Comparison of ENCODE assay signal across 31 cellular contexts in the genomic region with DNA sequence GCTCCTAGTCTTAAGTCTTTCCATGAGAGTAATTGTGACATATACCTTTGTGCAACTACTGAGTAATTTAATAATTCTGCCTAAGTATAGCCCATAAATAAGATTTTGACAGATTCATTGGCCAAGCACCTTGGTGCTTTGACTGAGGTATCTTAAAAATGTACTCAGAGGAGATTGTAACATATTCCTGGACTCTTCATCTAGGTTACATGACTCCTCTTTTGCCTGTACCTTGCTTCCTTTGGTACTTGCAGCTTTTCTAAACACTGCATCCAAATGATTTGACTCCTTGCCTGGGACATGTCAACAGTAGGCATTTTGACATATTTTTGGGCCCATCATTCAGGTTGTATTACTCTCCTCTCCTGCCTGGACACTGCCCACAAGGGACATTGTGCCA.
"Had no signal": no experiment of that assay in that cellular context is flagged by ENCODE, and none has a peak within 500 bp of the region (broad histone marks: within the 10 kb centered on the region; RNA-seq: fewer than 3 reads in every experiment).

No MANE protein-coding gene starts in this region.

- ATAC-seq: activated naive CD4-positive, alpha-beta T cell treated with anti-CD3 and anti-CD28 coated beads, Interleukin-2, amount 50 U/mL, for 72 hours; activated naive CD8-positive, alpha-beta T cell treated with anti-CD3 and anti-CD28 coated beads, Interleukin-2, amount 50 U/mL, for 24 hours; activated T-cell treated with anti-CD3 and anti-CD28 coated beads, Interleukin-2, amount 50 U/mL, for 4 hours; activated T-cell treated with anti-CD3 and anti-CD28 coated beads, Interleukin-2, amount 50 U/mL, for 72 hours; body of pancreas had no signal

- H3K36me3 ChIP-seq: adrenal gland, ascending aorta, brain microvascular endothelial cell, breast epithelium, cardiac muscle cell had no signal

- H3K4me3 ChIP-seq: adrenal gland, ascending aorta, body of pancreas, breast epithelium, cardiac muscle cell had no signal

- H3K9me3 ChIP-seq: adrenal gland, ascending aorta, body of pancreas, breast epithelium had no signal

- H3K4me1 ChIP-seq: adrenal gland, ascending aorta, body of pancreas, breast epithelium had no signal

- DNase-seq: activated effector memory CD4-positive, alpha-beta T cell treated with anti-CD3 and anti-CD28 coated beads, Interleukin-2, amount 50 U/mL, for 16 hours; activated effector memory CD4-positive, alpha-beta T cell treated with Interleukin-2 at 50 U/mL for 16 hours; activated gamma-delta T cell; activated gamma-delta T cell treated with Interleukin-2 at 50 U/mL for 16 hours; activated naive CD4-positive, alpha-beta T cell; activated naive CD4-positive, alpha-beta T cell treated with anti-CD3 and anti-CD28 coated beads for 36 hours; activated naive CD4-positive, alpha-beta T cell treated with anti-CD3 and anti-CD28 coated beads, Interleukin-2, amount 10 ng/mL, durations not matched to agents 7 days and 5 days; activated naive CD4-positive, alpha-beta T cell treated with anti-CD3 and anti-CD28 coated beads, Interleukin-2, amount 50 U/mL, for 16 hours; activated naive CD4-positive, alpha-beta T cell treated with Interleukin-2 at 50 U/mL for 16 hours; activated naive CD8-positive, alpha-beta T cell treated with anti-CD3 and anti-CD28 coated beads for 36 hours; activated naive CD8-positive, alpha-beta T cell treated with anti-CD3 and anti-CD28 coated beads, Interleukin-2, amount 10 ng/mL, durations not matched to agents 7 days and 5 days; activated naive CD8-positive, alpha-beta T cell treated with anti-CD3 and anti-CD28 coated beads, Interleukin-2, amount 50 U/mL, for 24 hours; activated T-cell treated with anti-CD3 and anti-CD28 coated beads, Interleukin-2, amount 50 U/mL, for 1 hour; activated T-cell treated with anti-CD3 and anti-CD28 coated beads, Interleukin-2, amount 50 U/mL, for 24 hours; activated T-cell treated with anti-CD3 and anti-CD28 coated beads, Interleukin-2, amount 50 U/mL, for 4 hours; activated T-cell treated with anti-CD3 and anti-CD28 coated beads, Interleukin-2, amount 50 U/mL, for 48 hours; activated T-cell treated with anti-CD3 and anti-CD28 coated beads, Interleukin-2, amount 50 U/mL, for 72 hours; adrenal gland; amniotic stem cell; amygdala; anterior cingulate cortex; aorta; body of pancreas; brain microvascular endothelial cell; caudate nucleus; central memory CD4-positive, alpha-beta T cell; cerebellar nuclear complex had no signal

- H3K27me3 ChIP-seq: adrenal gland, ascending aorta, body of pancreas, brain microvascular endothelial cell, breast epithelium, cardiac muscle cell had no signal

- H3K27ac ChIP-seq: adrenal gland, ascending aorta, body of pancreas, brain microvascular endothelial cell, breast epithelium, cardiac muscle cell had no signal
